ENCODE assay signal across 1 cellular context in genomic region chr3:15052335-15053242, GRCh38.
TF ChIP-seq lines count a peak whose summit lies in the region.

No MANE protein-coding gene starts in this region.

TF ChIP-seq in K562, 482 proteins besides CTCF, POLR2A, EP300 and RAD21 (continued from another document and continues in another):
- TF ChIP-seq PKNOX1 (IDR thresholded peaks at IDR 0.05) (peak; percentile 90), TARDBP (IDR thresholded peaks at IDR 0.05) (peak; percentile 89), ETV5 (CRISPR knock-in tag; IDR thresholded peaks at IDR 0.05; ENCODE audit: low read depth) (peak; percentile 89), MEF2A (IDR thresholded peaks at IDR 0.05; ENCODE audit: control insufficient read depth, low read depth, low read length) (peak; percentile 86), ZBTB17 (CRISPR knock-in tag; IDR thresholded peaks at IDR 0.05) (0 out of 2 replicates have a peak, but pooled peaks have one; percentile 47), ZBTB33 (CRISPR knock-in tag; IDR thresholded peaks at IDR 0.05) (peak; percentile 81; the same call in 1 of the 2 replicates), ZNF583 (CRISPR knock-in tag; IDR thresholded peaks at IDR 0.05) (peak; percentile 72; the same call in 1 of the 2 replicates), BHLHE40 (IDR thresholded peaks at IDR 0.05; ENCODE audit: low read length) (peak; percentile 95), SMAD3 (CRISPR knock-in tag; conservative IDR thresholded peaks at IDR 0.05) (peak; percentile 80), RNF219 (CRISPR knock-in tag; IDR thresholded peaks at IDR 0.05) (no peak), HDAC1 (IDR thresholded peaks at IDR 0.05) (peak in 1 of 2 experiments; percentile 79; a peak in 2 of 4 replicates), NBN (IDR thresholded peaks at IDR 0.05; ENCODE audit: low read depth) (peak; percentile 89), ZBTB1 (CRISPR knock-in tag; IDR thresholded peaks at IDR 0.05; ENCODE audit: borderline replicate concordance, low read depth) (peak; percentile 94; the same call in 1 of the 2 replicates), SPI1 (IDR thresholded peaks at IDR 0.05; ENCODE audit: borderline replicate concordance, low read depth, low read length) (0 out of 2 replicates have a peak, but pooled peaks have one; percentile 3), DDX20 (tag; IDR thresholded peaks at IDR 0.05; ENCODE audit: low read depth) (0 out of 2 replicates have a peak, but pooled peaks have one; percentile 31), NFXL1 (CRISPR knock-in tag; IDR thresholded peaks at IDR 0.05) (peak; percentile 77; the same call in 1 of the 2 replicates), TOE1 (IDR thresholded peaks at IDR 0.05; ENCODE audit: borderline replicate concordance) (peak; percentile 65), TOE1 (CRISPR knock-in tag; IDR thresholded peaks at IDR 0.05; ENCODE audit: borderline replicate concordance, low read depth) (no peak; the same call in 1 of the 2 replicates), FOSL1 (tag; conservative IDR thresholded peaks at IDR 0.05) (peak; percentile 74), ID3 (CRISPR knock-in tag; IDR thresholded peaks at IDR 0.05) (no peak), ID3 (tag; IDR thresholded peaks at IDR 0.05) (peak; percentile 97), BCOR (IDR thresholded peaks at IDR 0.05) (peak; percentile 83), ATF7 (IDR thresholded peaks at IDR 0.05) (peak; percentile 77; the same call in 1 of the 2 replicates), ZSCAN32 (CRISPR knock-in tag; IDR thresholded peaks at IDR 0.05) (no peak), TFAP4 (CRISPR knock-in tag; IDR thresholded peaks at IDR 0.05; ENCODE audit: borderline replicate concordance) (peak; percentile 98), MAZ (CRISPR knock-in tag; conservative IDR thresholded peaks at IDR 0.05 in 1 of 2, IDR thresholded peaks at IDR 0.05 in 1 of 2) (peak; percentile 68 to 80; a peak in 3 of 4 replicates), SUPT5H (IDR thresholded peaks at IDR 0.05) (no peak), GMEB1 (CRISPR knock-in tag; IDR thresholded peaks at IDR 0.05) (no peak), ZNF274 (IDR thresholded peaks at IDR 0.05; ENCODE audit: borderline replicate concordance, low read depth, low read length) (peak; percentile 88; the same call in 1 of the 2 replicates), CHD2 (IDR thresholded peaks at IDR 0.05; ENCODE audit: low read depth, low read length) (no peak; the same call in 1 of the 2 replicates), GATAD2A (IDR thresholded peaks at IDR 0.05) (peak; percentile 48; the same call in 1 of the 2 replicates), GABPA (tag; conservative IDR thresholded peaks at IDR 0.05; ENCODE audit: low read depth) (peak; percentile 54; the same call in 1 of the 2 replicates), PHB2 (IDR thresholded peaks at IDR 0.05; ENCODE audit: low read depth) (peak; percentile 95), MIER1 (IDR thresholded peaks at IDR 0.05; ENCODE audit: low read depth) (peak; percentile 41; the same call in 1 of the 2 replicates), SMAD4 (CRISPR knock-in tag; conservative IDR thresholded peaks at IDR 0.05) (peak; percentile 99), NONO (IDR thresholded peaks at IDR 0.05; ENCODE audit: low read depth in 2 of 2, low read length in 1 of 2) (peak in 1 of 2 experiments; percentile 89; a peak in 2 of 4 replicates), ARID3A (IDR thresholded peaks at IDR 0.05; ENCODE audit: borderline replicate concordance, low read depth, low read length) (0 out of 2 replicates have a peak, but pooled peaks have one; percentile 36), TRIM24 (IDR thresholded peaks at IDR 0.05) (peak; percentile 98), STAT6 (CRISPR knock-in tag; IDR thresholded peaks at IDR 0.05) (0 out of 2 replicates have a peak, but pooled peaks have one; percentile 86), FOXP1 (CRISPR knock-in tag; IDR thresholded peaks at IDR 0.05) (peak; percentile 97), SMARCC2 (IDR thresholded peaks at IDR 0.05; ENCODE audit: low read depth) (peak; percentile 92), PBX2 (CRISPR knock-in tag; IDR thresholded peaks at IDR 0.05; ENCODE audit: low read depth) (0 out of 2 replicates have a peak, but pooled peaks have one; percentile 19), PBX2 (tag; conservative IDR thresholded peaks at IDR 0.05; ENCODE audit: low read depth) (peak; percentile 84), ZNF764 (CRISPR knock-in tag; IDR thresholded peaks at IDR 0.05; ENCODE audit: low read depth) (no peak)
